18 cellular contexts compared by ENCODE assay signal in genomic region chr1:93829061-93829460, GRCh38. TPM values are rescaled to one million over a fixed set of nuclear protein-coding genes. Genes with fewer than 3 reads are reported as not detected.
DNase-seq lines count a peak whose midpoint lies in the region; ATAC-seq and TF ChIP-seq lines count a peak whose summit lies in the region.
"Had no signal": no experiment of that assay in that cellular context is flagged by ENCODE, and none has a peak within 500 bp of the region (broad histone marks: within the 10 kb centered on the region; RNA-seq: fewer than 3 reads in every experiment).

No MANE protein-coding gene starts in this region.

- H3K4me3 ChIP-seq in endodermal cell (ENCODE audit: low read length) (peak overlapping the region; percentile 70), mesendoderm (ENCODE audit: low read length) (no peak overlapping the region)
- H3K4me3 ChIP-seq in CD4-positive, alpha-beta memory T cell (ENCODE audit: low read length in 2 of 2) = no peak overlapping the region
- H3K4me3 ChIP-seq: K562, Peyer's patch had no signal

- H3K56ac ChIP-seq in H9 (ENCODE audit: insufficient read length, low read depth, low read length) = no peak overlapping the region
- peak overlapping the region; percentile 44 for H3K56ac ChIP-seq in mesendoderm (ENCODE audit: low read length)

- peaks cover 6% of the 10 kb centered on the region for H3K4me1 ChIP-seq in H9 (ENCODE audit: insufficient read depth, low read length)
- H3K4me1 ChIP-seq in endodermal cell (ENCODE audit: control insufficient read depth, insufficient read depth, low read length) = no peaks in the 10 kb centered on the region
- peaks cover 7% of the 10 kb centered on the region for H3K4me1 ChIP-seq in mesendoderm (ENCODE audit: control insufficient read depth, low read depth, low read length)
- no peaks in the 10 kb centered on the region for H3K4me1 ChIP-seq in CD4-positive, alpha-beta memory T cell (ENCODE audit: insufficient read depth, low read length)
- H3K4me1 ChIP-seq: Peyer's patch had no signal

- H3K4me1 Mint-ChIP-seq in H9 = peaks cover 33 to 45% of the 10 kb centered on the region in 2 experiments
- H3K4me1 Mint-ChIP-seq in endodermal cell = peaks cover 5% of the 10 kb centered on the region
- H3K4me1 Mint-ChIP-seq in CD4-positive, alpha-beta memory T cell = no peaks in the 10 kb centered on the region
- H3K4me1 Mint-ChIP-seq in activated naive CD4-positive, alpha-beta T cell treated with anti-CD3 and anti-CD28 coated beads, Interleukin-2, amount 10 ng/mL, durations not matched to agents 7 days and 5 days = no peaks in the 10 kb centered on the region
- H3K4me1 Mint-ChIP-seq: B cell; CD4-positive, CD25-positive, alpha-beta regulatory T cell; T-cell had no signal

- H3K36me3 ChIP-seq in endodermal cell (ENCODE audit: control insufficient read depth, insufficient read depth, low read length) (no peaks in the 10 kb centered on the region), mesendoderm (ENCODE audit: control insufficient read depth, insufficient read depth, low read length) (no peaks in the 10 kb centered on the region)
- H3K36me3 ChIP-seq in CD4-positive, alpha-beta memory T cell (ENCODE audit: insufficient read depth, low read length) = no peaks in the 10 kb centered on the region
- H3K36me3 ChIP-seq: Peyer's patch had no signal

- H2AK5ac ChIP-seq in H9 (ENCODE audit: insufficient read length, low read length) = no peak overlapping the region
- peak overlapping the region; percentile 63 for H2AK5ac ChIP-seq in mesendoderm (ENCODE audit: low read length)

- H3K18ac ChIP-seq in H9 (ENCODE audit: insufficient read length, low read depth, low read length) (no peak overlapping the region), mesendoderm (ENCODE audit: low read length) (peak overlapping the region; percentile 39)

- H4K5ac ChIP-seq in H9 (ENCODE audit: insufficient read length, low read depth, low read length) (no peak overlapping the region), mesendoderm (ENCODE audit: low read length) (no peak overlapping the region)

- WGBS in H9 (ENCODE audit: extremely low coverage, insufficient read length, low lambda C conversion rate) = no CpG with 5 or more reads among the region's 4 CpGs
- WGBS in endodermal cell (ENCODE audit: insufficient coverage in 1 of 2, insufficient read length in 1 of 2), 2 experiments = 90 to 100% methylated on average over 2 to 4 of the region's 4 CpGs
- no CpG with 5 or more reads among the region's 4 CpGs for WGBS in mesendoderm (ENCODE audit: extremely low coverage, insufficient coverage, low lambda C conversion rate)

- H3K4ac ChIP-seq in H9 (ENCODE audit: low read depth, low read length) (no peak overlapping the region), mesendoderm (ENCODE audit: low read depth, low read length) (peak overlapping the region; percentile 62)

- peak overlapping the region in 1 of 2 experiments; percentile 25; a peak in 2 of 5 replicates for H3K4me3 Mint-ChIP-seq in H9
- H3K4me3 Mint-ChIP-seq in endodermal cell = no peak overlapping the region
- no peak overlapping the region for H3K4me3 Mint-ChIP-seq in CD4-positive, alpha-beta memory T cell
- H3K4me3 Mint-ChIP-seq in activated naive CD4-positive, alpha-beta T cell treated with anti-CD3 and anti-CD28 coated beads, Interleukin-2, amount 10 ng/mL, durations not matched to agents 7 days and 5 days = no peak overlapping the region
- H3K4me3 Mint-ChIP-seq: B cell; CD4-positive, CD25-positive, alpha-beta regulatory T cell; T-cell had no signal

- H4K8ac ChIP-seq in H9 (replicated peaks; ENCODE audit: insufficient read length, low read depth, low read length) = no peak overlapping the region
- no peak overlapping the region for H4K8ac ChIP-seq in mesendoderm (ENCODE audit: low read depth, low read length)

- peak overlapping the region; percentile 33 for H2BK20ac ChIP-seq in H9 (ENCODE audit: low read depth, low read length, poor library complexity, severe bottlenecking)

- H2BK15ac ChIP-seq in H9 (ENCODE audit: low read depth, low read length) = no peak overlapping the region
- H2BK15ac ChIP-seq in mesendoderm (replicated peaks; ENCODE audit: low read depth) = no peak overlapping the region

- POLR2A ChIA-PET in CD4-positive, alpha-beta memory T cell (lab: Charles Lee; ENCODE audit: partially characterized antibody) = no interaction called here

- H3K9ac ChIP-seq in H9 (ENCODE audit: extremely low read depth, insufficient read length, low read length) = no peak overlapping the region
- no peak overlapping the region for H3K9ac ChIP-seq in endodermal cell (ENCODE audit: extremely low read depth, low read length, poor library complexity, severe bottlenecking)
- no peak overlapping the region for H3K9ac ChIP-seq in mesendoderm (ENCODE audit: low read length)
- H3K9ac ChIP-seq: SK-N-SH had no signal

- ATAC-seq in HG03439 (IDR thresholded peaks at IDR 0.05; ENCODE audit: unreplicated experiment) = no peak
- ATAC-seq: K562, T-cell had no signal

- H3K14ac ChIP-seq in H9 (ENCODE audit: insufficient read depth, low read length) = no peak overlapping the region; the same call in 1 of the 2 replicates

- intact Hi-C loops in CD4-positive, alpha-beta memory T cell (cut with micrococcal nuclease) = no loop called here

- H3T11ph ChIP-seq in H9 (ENCODE audit: low read length) = no peak overlapping the region

- H3K27me3 Mint-ChIP-seq in H9 (ENCODE audit: low read depth) (peaks cover 3% of the 10 kb centered on the region), endodermal cell (ENCODE audit: insufficient read depth) (no peaks in the 10 kb centered on the region)
- peaks cover 0 to 2% of the 10 kb centered on the region in 2 donors for H3K27me3 Mint-ChIP-seq in CD4-positive, alpha-beta memory T cell
- peaks cover 5% of the 10 kb centered on the region for H3K27me3 Mint-ChIP-seq in activated naive CD4-positive, alpha-beta T cell treated with anti-CD3 and anti-CD28 coated beads, Interleukin-2, amount 10 ng/mL, durations not matched to agents 7 days and 5 days
- H3K27me3 Mint-ChIP-seq: B cell, T-cell had no signal

- H3K27ac Mint-ChIP-seq in H9 (peak overlapping the region in 2 of 3 experiments; percentile 78 to 97; a peak in 6 of 7 replicates), endodermal cell (no peak overlapping the region)
- no peak overlapping the region for H3K27ac Mint-ChIP-seq in CD4-positive, alpha-beta memory T cell
- H3K27ac Mint-ChIP-seq in activated naive CD4-positive, alpha-beta T cell treated with anti-CD3 and anti-CD28 coated beads, Interleukin-2, amount 10 ng/mL, durations not matched to agents 7 days and 5 days = no peak overlapping the region
- H3K27ac Mint-ChIP-seq: B cell, T-cell had no signal

- H3K79me2 ChIP-seq in H9 (ENCODE audit: insufficient read depth, low read length) = no peaks in the 10 kb centered on the region
- no peaks in the 10 kb centered on the region for H3K79me2 ChIP-seq in mesendoderm (ENCODE audit: control insufficient read depth, insufficient read depth, low read length)

- H3K4me2 ChIP-seq in H9 (ENCODE audit: insufficient read depth, insufficient read length, low read length) (no peak overlapping the region), mesendoderm (ENCODE audit: low read length) (no peak overlapping the region)
- H3K4me2 ChIP-seq: SK-N-SH had no signal

- DNase-seq in H9 (peak; percentile 53), NCI-H1436 (lab: John Stamatoyannopoulos, UW) (peak; percentile 36), endodermal cell (no peak), mesendoderm (no peak)
- DNase-seq in CD4-positive, alpha-beta memory T cell = no peak
- no peak for DNase-seq in activated naive CD4-positive, alpha-beta T cell treated with anti-CD3 and anti-CD28 coated beads, Interleukin-2, amount 10 ng/mL, durations not matched to agents 7 days and 5 days
- DNase-seq: Calu3; CD4-positive, CD25-positive, alpha-beta regulatory T cell; DMS79; NCI-H1930; NCI-H2227 treated with DMSO at 0.1 percent for 48 hours; Peyer's patch; SHP77; SK-N-SH; T-cell had no signal

- no peak overlapping the region for H2BK5ac ChIP-seq in H9 (ENCODE audit: insufficient read length, low read length)
- peak overlapping the region; percentile 62 for H2BK5ac ChIP-seq in mesendoderm (ENCODE audit: low read length)

- H3K23me2 ChIP-seq in H9 (ENCODE audit: insufficient read length, low read depth, low read length, poor library complexity, severe bottlenecking) = no peaks in the 10 kb centered on the region

- no peak overlapping the region for H2AFZ ChIP-seq in H9 (ENCODE audit: low read length)

- no peaks in the 10 kb centered on the region for H4K20me1 ChIP-seq in H9 (ENCODE audit: control insufficient read depth, insufficient read depth, insufficient read length)

- H3K9me3 Mint-ChIP-seq in H9 (peaks cover 40 to 42% of the 10 kb centered on the region in 2 experiments), endodermal cell (peaks cover 56% of the 10 kb centered on the region)
- H3K9me3 Mint-ChIP-seq in CD4-positive, alpha-beta memory T cell = peaks cover 0 to 21% (median 12%) of the 10 kb centered on the region in 8 donors
- peaks cover 8% of the 10 kb centered on the region for H3K9me3 Mint-ChIP-seq in activated naive CD4-positive, alpha-beta T cell treated with anti-CD3 and anti-CD28 coated beads, Interleukin-2, amount 10 ng/mL, durations not matched to agents 7 days and 5 days

- CTCF ChIA-PET in CD4-positive, alpha-beta memory T cell (lab: Charles Lee; ENCODE audit: partially characterized antibody) = no interaction called here
- CTCF ChIA-PET in activated naive CD4-positive, alpha-beta T cell treated with anti-CD3 and anti-CD28 coated beads, Interleukin-2, amount 10 ng/mL, durations not matched to agents 7 days and 5 days (lab: Charles Lee) = interaction anchor here (2.0 kb wide), 1 partner anchor 17 kb away, joined by 4 read pairs; no protein-coding TSS in a partner anchor

- H3K36me3 Mint-ChIP-seq in H9 (ENCODE audit: insufficient read depth in 1 of 3, low read depth in 3 of 3) (peaks cover 43 to 46% (median 46%) of the 10 kb centered on the region in 3 experiments), endodermal cell (ENCODE audit: low read depth) (peaks cover 48% of the 10 kb centered on the region)
- peaks cover 4 to 7% of the 10 kb centered on the region in 2 donors for H3K36me3 Mint-ChIP-seq in CD4-positive, alpha-beta memory T cell
- H3K36me3 Mint-ChIP-seq in activated naive CD4-positive, alpha-beta T cell treated with anti-CD3 and anti-CD28 coated beads, Interleukin-2, amount 10 ng/mL, durations not matched to agents 7 days and 5 days = no peaks in the 10 kb centered on the region

- no peak overlapping the region for H3K23ac ChIP-seq in H9 (ENCODE audit: insufficient read length, low read depth, low read length)
- H3K23ac ChIP-seq in mesendoderm (ENCODE audit: low read length) = no peak overlapping the region

- H3K27ac ChIP-seq in H9 (ENCODE audit: insufficient read length, low read depth, low read length) (no peak overlapping the region), endodermal cell (ENCODE audit: low read depth, low read length) (no peak overlapping the region), mesendoderm (ENCODE audit: low read depth, low read length) (no peak overlapping the region)
- H3K27ac ChIP-seq in CD4-positive, alpha-beta memory T cell (ENCODE audit: low read depth, low read length) = no peak overlapping the region
- H3K27ac ChIP-seq: Peyer's patch had no signal

- no peak; the same call in 2 of the 3 replicates for TF ChIP-seq CTCF in H9 (conservative IDR thresholded peaks at IDR 0.05)
- TF ChIP-seq CTCF in endodermal cell (conservative IDR thresholded peaks at IDR 0.05) = no peak

- H3K9me3 ChIP-seq in H9 (ENCODE audit: control insufficient read depth, low read depth, low read length) (peaks cover 5% of the 10 kb centered on the region), endodermal cell (ENCODE audit: control insufficient read depth, low read length) (peaks cover 59% of the 10 kb centered on the region)
- no peaks in the 10 kb centered on the region for H3K9me3 ChIP-seq in CD4-positive, alpha-beta memory T cell (ENCODE audit: control insufficient read depth in 1 of 2, low read length in 2 of 2)

- H2BK12ac ChIP-seq in H9 (ENCODE audit: insufficient read length, low read depth, low read length) = no peak overlapping the region

- H3K79me1 ChIP-seq in H9 (ENCODE audit: insufficient read depth, low read depth, low read length, poor library complexity, severe bottlenecking) (no peaks in the 10 kb centered on the region), mesendoderm (ENCODE audit: low read length) (no peaks in the 10 kb centered on the region)

- H3K27me3 ChIP-seq in H9 (ENCODE audit: insufficient read depth, low read length) = no peaks in the 10 kb centered on the region
- H3K27me3 ChIP-seq in endodermal cell (ENCODE audit: control insufficient read depth, insufficient read depth, low read length, poor library complexity, severe bottlenecking) = no peaks in the 10 kb centered on the region
- no peaks in the 10 kb centered on the region for H3K27me3 ChIP-seq in mesendoderm (ENCODE audit: insufficient read depth, low read length, poor library complexity)
- no peaks in the 10 kb centered on the region for H3K27me3 ChIP-seq in CD4-positive, alpha-beta memory T cell (ENCODE audit: insufficient read depth, low read length)
- H3K27me3 ChIP-seq: Peyer's patch had no signal

- H4K91ac ChIP-seq in H9 (ENCODE audit: insufficient read length, low read depth, low read length) = no peak overlapping the region

- H2BK120ac ChIP-seq in H9 (ENCODE audit: low read depth, low read length, poor library complexity, severe bottlenecking) = no peak overlapping the region
- peak overlapping the region; percentile 79 for H2BK120ac ChIP-seq in mesendoderm (ENCODE audit: low read depth, low read length)

RNA-seq across cellular contexts. Expression of gene DNTTIP2, which starts 49.9 kb away (rescaled TPM):
- total RNA-seq in H9 (2021) (96.0 and 101 TPM in 2 replicates), endodermal cell (10 to 100 TPM; 56.2 to 74.7 TPM)
- polyA plus RNA-seq in endodermal cell (2013, experiment 1 of 2) = 52.6 TPM
- 58.7 TPM for polyA plus RNA-seq in endodermal cell (2013, experiment 2 of 2)
- 132 TPM for polyA plus RNA-seq in mesendoderm (2013, experiment 1 of 2)
- 129 TPM for polyA plus RNA-seq in mesendoderm (2013, experiment 2 of 2)
- total RNA-seq in CD4-positive, alpha-beta memory T cell = 10 to 100 TPM; 71.4 to 75.4 TPM
- polyA plus RNA-seq in CD4-positive, alpha-beta memory T cell = 10 to 100 TPM; 52.5 to 86.5 TPM

Comparison
In these comparisons a context has a peak if more than half of its experiments do, and no peak if none do; other contexts are left out.
1. DNase-seq: peak in H9 (single experiment) and NCI-H1436 (single experiment); none in endodermal cell (single experiment), mesendoderm (single experiment), CD4-positive, alpha-beta memory T cell (0 of 5) and activated naive CD4-positive, alpha-beta T cell treated with anti-CD3 and anti-CD28 coated beads, Interleukin-2, amount 10 ng/mL, durations not matched to agents 7 days and 5 days (single experiment).
2. H3K27ac Mint-ChIP-seq: peak in H9 (2 of 3); none in endodermal cell (single experiment), CD4-positive, alpha-beta memory T cell (0 of 7) and activated naive CD4-positive, alpha-beta T cell treated with anti-CD3 and anti-CD28 coated beads, Interleukin-2, amount 10 ng/mL, durations not matched to agents 7 days and 5 days (single experiment).